1 cellular context compared by ENCODE assay signal in the genomic region with DNA sequence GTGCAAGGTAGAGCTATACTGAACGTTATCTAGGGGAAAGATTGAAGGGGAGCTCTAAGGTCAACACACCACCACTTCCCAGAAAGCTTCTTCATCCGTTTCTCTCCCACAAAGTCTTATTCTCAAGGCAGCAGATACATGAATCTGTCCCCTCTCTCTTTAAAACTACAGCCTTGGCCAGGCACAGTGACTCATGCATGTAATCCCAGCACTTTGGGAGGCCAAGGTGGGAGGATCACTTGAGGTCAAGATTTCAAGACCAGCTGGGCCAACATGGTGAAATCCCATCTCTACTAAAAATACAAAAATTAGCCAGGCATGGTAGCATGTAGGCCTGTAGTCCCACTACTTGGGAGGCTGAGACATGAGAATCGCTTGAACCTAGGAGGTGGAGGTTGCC.
TF ChIP-seq lines count a peak whose summit lies in the region.

No MANE protein-coding gene starts in this region.

TF ChIP-seq in endothelial cell of umbilical vein, 7 proteins besides CTCF, POLR2A, EP300 and RAD21:
- TF ChIP-seq GATA2 (IDR thresholded peaks at IDR 0.05; ENCODE audit: insufficient read depth, insufficient read length, low read depth, low read length) (no peak), FOS (IDR thresholded peaks at IDR 0.05; ENCODE audit: borderline replicate concordance, insufficient read depth, low read length) (no peak), JUN (IDR thresholded peaks at IDR 0.05; ENCODE audit: borderline replicate concordance, insufficient read depth, insufficient read length, low read depth) (no peak), MYC (IDR thresholded peaks at IDR 0.05; ENCODE audit: low read depth, low read length) (no peak), EZH2 (IDR thresholded peaks at IDR 0.05; ENCODE audit: borderline replicate concordance, low read depth, low read length, severe bottlenecking) (no peak), POLR2AphosphoS5 (IDR thresholded peaks at IDR 0.05; ENCODE audit: insufficient read depth, low read depth, low read length) (no peak)
- TF ChIP-seq, protein P1, sequence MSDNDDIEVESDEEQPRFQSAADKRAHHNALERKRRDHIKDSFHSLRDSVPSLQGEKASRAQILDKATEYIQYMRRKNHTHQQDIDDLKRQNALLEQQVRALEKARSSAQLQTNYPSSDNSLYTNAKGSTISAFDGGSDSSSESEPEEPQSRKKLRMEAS (IDR thresholded peaks at IDR 0.05; ENCODE audit: insufficient read depth, insufficient read length), result no peak
